Comparison of ENCODE assay signal across 9 cellular contexts in the genomic region with DNA sequence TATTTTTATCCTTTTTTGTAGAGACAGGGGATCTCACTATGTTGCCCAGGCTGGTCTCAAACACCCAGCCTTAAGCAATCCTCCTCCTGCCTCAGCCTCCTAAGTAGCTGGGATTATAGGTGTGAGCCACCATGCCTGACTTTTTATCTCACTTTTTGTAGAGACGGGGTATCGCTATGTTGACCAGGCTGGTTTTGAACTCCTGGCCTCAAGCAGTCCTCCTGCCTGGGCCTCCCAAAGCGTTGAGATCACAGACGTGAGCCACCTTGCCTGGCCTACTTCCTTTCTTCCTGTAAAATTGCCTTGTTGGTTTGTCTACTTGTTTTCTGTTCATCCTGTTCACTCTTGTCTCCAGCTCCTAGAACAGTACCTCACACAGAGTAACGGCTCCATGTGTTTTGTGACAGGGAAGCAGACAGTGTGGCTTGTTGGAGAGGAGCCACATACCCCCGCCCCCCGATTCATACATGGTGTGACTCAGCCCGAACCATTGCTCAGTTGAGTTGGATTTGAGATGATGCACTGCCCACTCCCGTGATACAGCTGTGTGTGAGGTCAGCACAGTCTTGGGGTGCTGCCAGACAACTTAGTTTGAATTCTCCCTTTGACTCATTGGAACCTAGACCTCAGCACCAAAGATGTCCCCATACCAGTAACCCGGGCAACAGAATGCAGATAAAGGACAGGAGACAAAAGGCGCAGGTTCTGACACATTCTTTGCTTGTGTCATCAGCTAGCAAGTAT. TPM values are rescaled to one million over a fixed set of nuclear protein-coding genes. Genes with fewer than 3 reads are reported as not detected.
DNase-seq lines count a peak whose midpoint lies in the region; ATAC-seq and TF ChIP-seq lines count a peak whose summit lies in the region.
"Had no signal": no experiment of that assay in that cellular context is flagged by ENCODE, and none has a peak within 500 bp of the region (broad histone marks: within the 10 kb centered on the region; RNA-seq: fewer than 3 reads in every experiment).

No MANE protein-coding gene starts in this region.

- H3K27ac ChIP-seq in neural progenitor cell = no peak overlapping the region

- DNase-seq in activated CD8-positive, alpha-beta memory T cell treated with anti-CD3 and anti-CD28 coated beads, Interleukin-2, amount 50 U/mL, for 48 hours = peak; percentile 83
- peak; percentile 39 for DNase-seq in neural progenitor cell (ENCODE audit: low spot score)
- DNase-seq in osteocyte (ENCODE audit: extremely low spot score, unreplicated experiment) = no peak
- DNase-seq in SK-N-DZ (ENCODE audit: low spot score) = no peak
- no peak for DNase-seq in NCI-H2081 (lab: John Stamatoyannopoulos, UW)

- H3F3A ChIP-seq in neural progenitor cell (ENCODE audit: low read depth) = no peaks in the 10 kb centered on the region

- H3K4me3 Mint-ChIP-seq in neural progenitor cell (no peak overlapping the region), osteocyte (ENCODE audit: unreplicated experiment) (no peak overlapping the region)

- H3K36me3 Mint-ChIP-seq in neural progenitor cell (no peaks in the 10 kb centered on the region), osteocyte (ENCODE audit: unreplicated experiment) (no peaks in the 10 kb centered on the region)

- H3K9me3 ChIP-seq in neural progenitor cell (ENCODE audit: low read depth) = no peaks in the 10 kb centered on the region

- H3K36me3 ChIP-seq in neural progenitor cell = no peaks in the 10 kb centered on the region

- H3K4me3 ChIP-seq in neural progenitor cell = no peak overlapping the region

- no peaks in the 10 kb centered on the region for H3K79me2 ChIP-seq in neural progenitor cell (ENCODE audit: low read depth)

- no peak overlapping the region for H3K4me2 ChIP-seq in neural progenitor cell

- no peak overlapping the region for H2AFZ ChIP-seq in neural progenitor cell (replicated peaks)

- H3K9me3 Mint-ChIP-seq in neural progenitor cell (peaks cover 8% of the 10 kb centered on the region), osteocyte (ENCODE audit: unreplicated experiment) (no peaks in the 10 kb centered on the region)

- H3K27me3 Mint-ChIP-seq in neural progenitor cell (ENCODE audit: insufficient read depth, low read depth) (peaks cover 3% of the 10 kb centered on the region), osteocyte (ENCODE audit: unreplicated experiment) (peaks cover 6% of the 10 kb centered on the region)

- ATAC-seq in GM18502 (IDR thresholded peaks at IDR 0.05; ENCODE audit: poor library complexity, unreplicated experiment) (peak; percentile 75), HG02759 (IDR thresholded peaks at IDR 0.05; ENCODE audit: unreplicated experiment) (peak; percentile 67), HG03139 (IDR thresholded peaks at IDR 0.05; ENCODE audit: unreplicated experiment) (no peak)

- peak overlapping the region; percentile 67 for H3K27ac Mint-ChIP-seq in neural progenitor cell
- H3K27ac Mint-ChIP-seq in osteocyte (ENCODE audit: unreplicated experiment) = no peak overlapping the region

- TF ChIP-seq CTCF in neural progenitor cell (IDR thresholded peaks at IDR 0.05) (no peak), osteocyte (IDR thresholded peaks at IDR 0.05) (no peak)

- H3K27me3 ChIP-seq in neural progenitor cell = no peaks in the 10 kb centered on the region

- no peak overlapping the region for H3K9ac ChIP-seq in neural progenitor cell

- H3K4me1 Mint-ChIP-seq in neural progenitor cell = peaks cover 4% of the 10 kb centered on the region
- no peaks in the 10 kb centered on the region for H3K4me1 Mint-ChIP-seq in osteocyte (ENCODE audit: unreplicated experiment)

- no peaks in the 10 kb centered on the region for H4K20me1 ChIP-seq in neural progenitor cell (ENCODE audit: low read depth)

- no peaks in the 10 kb centered on the region for H3K4me1 ChIP-seq in neural progenitor cell

RNA-seq across cellular contexts. Expression of a gene that starts 34.2 kb away (rescaled TPM):
- not detected in 2 replicates for total RNA-seq in neural progenitor cell (ENCODE audit: low replicate concordance)
- total RNA-seq in osteocyte = not detected in 2 replicates
- not detected in 2 replicates for polyA plus RNA-seq in SK-N-DZ (2014; cell fraction: cytosol; rRNA removed)
- not detected in 2 replicates for polyA plus RNA-seq in SK-N-DZ (2014; cell fraction: nucleus; rRNA removed)
- total RNA-seq: glomerular endothelial cell had no signal

RNA-seq across cellular contexts. Expression of a gene that starts 43.0 kb away (rescaled TPM):
- not detected in 2 replicates for total RNA-seq in neural progenitor cell (ENCODE audit: low replicate concordance)
- not detected in 2 replicates for total RNA-seq in osteocyte
- polyA plus RNA-seq in SK-N-DZ (2014; cell fraction: cytosol; rRNA removed) = not detected in 2 replicates
- not detected in 2 replicates for polyA plus RNA-seq in SK-N-DZ (2014; cell fraction: nucleus; rRNA removed)
- total RNA-seq: glomerular endothelial cell had no signal

RNA-seq across cellular contexts. Expression of a gene that starts 46.8 kb away (rescaled TPM):
- not detected in 2 replicates for total RNA-seq in neural progenitor cell (ENCODE audit: low replicate concordance)
- total RNA-seq in osteocyte = not detected in 2 replicates
- polyA plus RNA-seq in SK-N-DZ (2014; cell fraction: cytosol; rRNA removed) = not detected in 2 replicates
- not detected in 2 replicates for polyA plus RNA-seq in SK-N-DZ (2014; cell fraction: nucleus; rRNA removed)
- total RNA-seq: glomerular endothelial cell had no signal

RNA-seq across cellular contexts. Expression of a gene that starts 57.3 kb away (rescaled TPM):
- 0.06 TPM in 1 of 2 replicates, not detected in the other for total RNA-seq in neural progenitor cell (ENCODE audit: low replicate concordance)
- not detected in 2 replicates for total RNA-seq in osteocyte
- not detected in 2 replicates for polyA plus RNA-seq in SK-N-DZ (2014; cell fraction: cytosol; rRNA removed)
- polyA plus RNA-seq in SK-N-DZ (2014; cell fraction: nucleus; rRNA removed) = not detected in 2 replicates
- total RNA-seq: glomerular endothelial cell had no signal

Comparison
In these comparisons a context has a peak if more than half of its experiments do, and no peak if none do; other contexts are left out.
1. DNase-seq: peak in activated CD8-positive, alpha-beta memory T cell treated with anti-CD3 and anti-CD28 coated beads, Interleukin-2, amount 50 U/mL, for 48 hours (single experiment) and neural progenitor cell (single experiment); none in osteocyte (single experiment), SK-N-DZ (single experiment) and NCI-H2081 (0 of 2).